1 cellular context compared by ENCODE assay signal in the genomic region with DNA sequence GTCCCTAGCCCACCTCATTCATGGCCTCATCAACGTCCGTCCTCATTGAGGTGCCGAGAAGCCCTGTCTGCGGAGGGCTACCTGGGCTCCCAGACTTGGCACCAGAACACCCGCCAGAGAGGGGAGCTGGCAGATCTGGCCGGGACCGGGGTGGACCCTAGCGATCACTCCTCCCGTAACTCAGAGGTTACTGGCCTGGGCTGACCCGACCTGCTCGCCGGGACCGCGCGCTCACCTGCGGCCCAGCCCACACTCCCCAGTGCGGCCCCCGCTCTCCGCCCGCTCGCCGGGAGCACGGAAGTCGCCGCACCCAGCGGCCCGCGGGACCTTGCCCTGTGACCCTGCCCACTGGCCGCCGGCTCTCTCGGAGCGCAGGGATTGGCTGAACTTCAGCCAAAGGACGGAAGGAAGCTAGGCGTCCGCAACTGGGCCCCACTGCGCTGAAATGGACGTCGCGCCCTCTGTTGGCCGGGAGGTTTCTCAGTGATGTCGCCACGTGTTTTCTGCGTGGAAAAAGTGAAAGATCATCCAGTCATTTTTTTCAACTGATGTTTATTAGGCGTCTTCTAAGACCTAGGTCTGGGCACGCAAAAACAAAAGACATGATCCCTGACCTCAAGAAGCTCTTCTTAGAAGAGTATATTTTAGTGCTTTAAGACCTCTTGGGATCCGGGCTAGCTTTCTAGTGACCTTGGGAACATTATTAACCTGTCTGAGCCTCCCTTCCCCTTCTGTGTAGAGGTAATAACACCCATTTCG.
TF ChIP-seq lines count a peak whose summit lies in the region.

A gene with protein sequence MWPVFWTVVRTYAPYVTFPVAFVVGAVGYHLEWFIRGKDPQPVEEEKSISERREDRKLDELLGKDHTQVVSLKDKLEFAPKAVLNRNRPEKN (minus strand): TSS at position 308 of the 759 bp plus-strand sequence. CDS start 3,772 bp downstream, outside the sequence.

TF ChIP-seq in HCT116, 20 proteins besides CTCF, POLR2A, EP300 and RAD21 (continued from another document):
- TF ChIP-seq, protein P1, sequence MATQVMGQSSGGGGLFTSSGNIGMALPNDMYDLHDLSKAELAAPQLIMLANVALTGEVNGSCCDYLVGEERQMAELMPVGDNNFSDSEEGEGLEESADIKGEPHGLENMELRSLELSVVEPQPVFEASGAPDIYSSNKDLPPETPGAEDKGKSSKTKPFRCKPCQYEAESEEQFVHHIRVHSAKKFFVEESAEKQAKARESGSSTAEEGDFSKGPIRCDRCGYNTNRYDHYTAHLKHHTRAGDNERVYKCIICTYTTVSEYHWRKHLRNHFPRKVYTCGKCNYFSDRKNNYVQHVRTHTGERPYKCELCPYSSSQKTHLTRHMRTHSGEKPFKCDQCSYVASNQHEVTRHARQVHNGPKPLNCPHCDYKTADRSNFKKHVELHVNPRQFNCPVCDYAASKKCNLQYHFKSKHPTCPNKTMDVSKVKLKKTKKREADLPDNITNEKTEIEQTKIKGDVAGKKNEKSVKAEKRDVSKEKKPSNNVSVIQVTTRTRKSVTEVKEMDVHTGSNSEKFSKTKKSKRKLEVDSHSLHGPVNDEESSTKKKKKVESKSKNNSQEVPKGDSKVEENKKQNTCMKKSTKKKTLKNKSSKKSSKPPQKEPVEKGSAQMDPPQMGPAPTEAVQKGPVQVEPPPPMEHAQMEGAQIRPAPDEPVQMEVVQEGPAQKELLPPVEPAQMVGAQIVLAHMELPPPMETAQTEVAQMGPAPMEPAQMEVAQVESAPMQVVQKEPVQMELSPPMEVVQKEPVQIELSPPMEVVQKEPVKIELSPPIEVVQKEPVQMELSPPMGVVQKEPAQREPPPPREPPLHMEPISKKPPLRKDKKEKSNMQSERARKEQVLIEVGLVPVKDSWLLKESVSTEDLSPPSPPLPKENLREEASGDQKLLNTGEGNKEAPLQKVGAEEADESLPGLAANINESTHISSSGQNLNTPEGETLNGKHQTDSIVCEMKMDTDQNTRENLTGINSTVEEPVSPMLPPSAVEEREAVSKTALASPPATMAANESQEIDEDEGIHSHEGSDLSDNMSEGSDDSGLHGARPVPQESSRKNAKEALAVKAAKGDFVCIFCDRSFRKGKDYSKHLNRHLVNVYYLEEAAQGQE (IDR thresholded peaks at IDR 0.05; ENCODE audit: low read depth), result no peak
- peak; percentile 84 for TF ChIP-seq YY1 (IDR thresholded peaks at IDR 0.05; ENCODE audit: extremely low read depth, insufficient replicate concordance, low read depth, low read length)
- TF ChIP-seq ZFX (IDR thresholded peaks at IDR 0.05), result peak; percentile 63
- TF ChIP-seq, protein P2, sequence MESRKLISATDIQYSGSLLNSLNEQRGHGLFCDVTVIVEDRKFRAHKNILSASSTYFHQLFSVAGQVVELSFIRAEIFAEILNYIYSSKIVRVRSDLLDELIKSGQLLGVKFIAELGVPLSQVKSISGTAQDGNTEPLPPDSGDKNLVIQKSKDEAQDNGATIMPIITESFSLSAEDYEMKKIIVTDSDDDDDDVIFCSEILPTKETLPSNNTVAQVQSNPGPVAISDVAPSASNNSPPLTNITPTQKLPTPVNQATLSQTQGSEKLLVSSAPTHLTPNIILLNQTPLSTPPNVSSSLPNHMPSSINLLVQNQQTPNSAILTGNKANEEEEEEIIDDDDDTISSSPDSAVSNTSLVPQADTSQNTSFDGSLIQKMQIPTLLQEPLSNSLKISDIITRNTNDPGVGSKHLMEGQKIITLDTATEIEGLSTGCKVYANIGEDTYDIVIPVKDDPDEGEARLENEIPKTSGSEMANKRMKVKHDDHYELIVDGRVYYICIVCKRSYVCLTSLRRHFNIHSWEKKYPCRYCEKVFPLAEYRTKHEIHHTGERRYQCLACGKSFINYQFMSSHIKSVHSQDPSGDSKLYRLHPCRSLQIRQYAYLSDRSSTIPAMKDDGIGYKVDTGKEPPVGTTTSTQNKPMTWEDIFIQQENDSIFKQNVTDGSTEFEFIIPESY (IDR thresholded peaks at IDR 0.05; ENCODE audit: extremely low read depth, insufficient replicate concordance, low read length), result no peak
- peak; percentile 45 for TF ChIP-seq TCF7L2 (IDR thresholded peaks at IDR 0.05; ENCODE audit: borderline replicate concordance, extremely low read depth, insufficient read depth, insufficient read length)
- no peak for TF ChIP-seq EZH2 (IDR thresholded peaks at IDR 0.05)
- no peak for TF ChIP-seq EZH2phosphoT487 (IDR thresholded peaks at IDR 0.05; ENCODE audit: borderline replicate concordance)
- no peak for TF ChIP-seq ZNF274 (IDR thresholded peaks at IDR 0.05; ENCODE audit: low read depth, low read length)
